ENCODE assay signal across 25 cellular contexts in the genomic region with DNA sequence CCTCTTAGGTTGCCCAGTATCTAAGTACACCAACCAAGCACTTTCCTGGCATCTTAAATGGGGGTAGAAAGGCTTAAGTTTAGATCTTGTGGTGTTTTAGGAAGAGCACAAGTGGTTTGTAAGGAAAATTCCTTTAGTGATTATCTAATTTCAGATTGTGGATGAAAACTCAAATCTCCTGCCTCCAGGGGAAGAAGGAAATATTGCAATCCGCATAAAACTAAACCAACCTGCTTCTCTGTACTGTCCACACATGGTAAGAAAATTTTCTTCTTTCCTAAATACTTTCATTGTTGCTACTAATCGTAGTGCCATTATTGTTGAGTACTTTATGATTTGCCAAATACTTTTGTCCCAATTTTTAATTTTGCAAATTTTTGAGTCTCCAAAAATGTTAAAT. TPM values are rescaled to one million over a fixed set of nuclear protein-coding genes. Genes with fewer than 3 reads are reported as not detected.
"Had no signal": no experiment of that assay in that cellular context is flagged by ENCODE, and none has a peak within 500 bp of the region (broad histone marks: within the 10 kb centered on the region; RNA-seq: fewer than 3 reads in every experiment).

No MANE protein-coding gene starts in this region.

- H3K79me2 ChIP-seq: hepatocyte had no signal

- H3K36me3 ChIP-seq: adrenal gland, ascending aorta, breast epithelium, neutrophil, thoracic aorta had no signal

- H3K4me2 ChIP-seq: hepatocyte, smooth muscle cell had no signal

- H3K4me3 ChIP-seq: adrenal gland, ascending aorta, breast epithelium, hepatocyte, smooth muscle cell, thoracic aorta had no signal

- H3K4me1 ChIP-seq: breast epithelium had no signal

- H3K9me3 ChIP-seq: adrenal gland, ascending aorta, breast epithelium, neutrophil, thoracic aorta had no signal

- H2AFZ ChIP-seq: hepatocyte had no signal

- H3K27ac ChIP-seq: adrenal gland, ascending aorta, breast epithelium, hepatocyte, neutrophil, thoracic aorta had no signal

- DNase-seq: activated naive CD4-positive, alpha-beta T cell; activated T-cell treated with anti-CD3 and anti-CD28 coated beads, Interleukin-2, amount 50 U/mL, for 24 hours; adrenal gland; effector memory CD4-positive, alpha-beta T cell; glutamatergic neuron; immature natural killer cell; kidney glomerular epithelial cell; left ventricle myocardium superior; mammary epithelial cell; midbrain; stimulated activated CD4-positive, alpha-beta T cell treated with anti-CD3 and anti-CD28 coated beads, Interleukin-15, amount 100 ng/mL, for 24 hours; stimulated activated naive CD4-positive, alpha-beta T cell; T-helper 1 cell had no signal

- ATAC-seq: activated T-helper 17 cell treated with anti-CD3 and anti-CD28 coated beads, Interleukin-2, amount 50 U/mL, for 72 hours; esophagus mucosa; left ventricle myocardium superior; natural killer cell treated with Interleukin-12 subunit alpha and Interleukin-12 subunit beta and Interleukin-15 and Interleukin-18, amount 100 ng/mL, for 72 hours; sciatic nerve had no signal

- H3K27me3 ChIP-seq: adrenal gland, ascending aorta, breast epithelium, hepatocyte had no signal

RNA-seq across cellular contexts. Expression of a gene that starts 31.1 kb away (rescaled TPM):
- total RNA-seq: activated T-helper 17 cell treated with anti-CD3 and anti-CD28 coated beads, Interleukin-2, amount 50 U/mL, for 72 hours; adrenal gland; ascending aorta; dermis microvascular lymphatic vessel endothelial cell; esophagus mucosa; frontal cortex; hepatocyte; left ventricle myocardium superior; mammary epithelial cell; natural killer cell treated with Interleukin-12 subunit alpha and Interleukin-12 subunit beta and Interleukin-15 and Interleukin-18, amount 100 ng/mL, for 72 hours; smooth muscle cell; thoracic aorta had no signal
